16 cellular contexts compared by ENCODE assay signal in the genomic region with DNA sequence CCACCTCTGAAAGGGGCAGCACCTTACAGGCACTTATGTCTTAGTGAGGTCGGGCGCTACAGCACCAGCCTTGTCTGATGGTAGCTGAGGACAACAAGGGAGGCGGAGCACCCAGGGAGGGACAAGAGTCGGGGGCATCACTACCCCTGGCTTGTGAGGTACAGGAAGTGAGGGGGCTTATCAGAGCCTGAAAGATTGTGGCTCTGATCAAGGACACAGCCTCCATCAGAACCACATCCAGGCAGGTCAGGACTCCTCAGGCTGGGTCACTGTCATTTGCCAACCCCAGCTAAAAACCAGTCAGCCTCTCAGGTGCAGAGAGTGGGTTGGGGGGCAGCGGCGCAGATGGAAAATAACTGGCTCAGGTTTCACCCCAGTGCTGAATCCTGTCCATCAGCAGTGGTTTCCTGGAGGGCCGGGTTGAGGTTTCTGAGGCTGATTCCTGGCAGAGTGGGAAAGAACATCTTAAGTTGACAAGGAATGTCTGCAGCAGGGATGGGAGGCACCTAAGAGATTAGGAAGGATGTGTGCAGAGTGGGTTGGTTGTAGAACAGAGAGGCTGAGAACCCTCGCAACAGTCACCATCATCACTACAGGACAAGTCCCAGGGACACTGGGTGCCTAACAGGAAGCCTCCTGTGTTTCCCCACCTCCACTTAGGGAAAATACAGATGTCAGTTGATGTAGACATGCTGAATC. TPM values are rescaled to one million over a fixed set of nuclear protein-coding genes. Genes with fewer than 3 reads are reported as not detected.
DNase-seq lines count a peak whose midpoint lies in the region; ATAC-seq, FAIRE-seq and TF ChIP-seq lines count a peak whose summit lies in the region.
"Had no signal": no experiment of that assay in that cellular context is flagged by ENCODE, and none has a peak within 500 bp of the region (broad histone marks: within the 10 kb centered on the region; RNA-seq: fewer than 3 reads in every experiment).

No MANE protein-coding gene starts in this region.

- H3K9me3 Mint-ChIP-seq in CD4-positive, alpha-beta T cell: no peaks in the 10 kb centered on the region
- H3K9me3 Mint-ChIP-seq in activated CD8-positive, alpha-beta T cell treated with anti-CD3 and anti-CD28 coated beads for 36 hours: no peaks in the 10 kb centered on the region

- CTCF ChIA-PET in CD4-positive, alpha-beta T cell (lab: Charles Lee): interaction anchor here (1.3 to 2.1 kb wide), 5 partner anchors 21 to 72 kb away, joined by 4 to 6 read pairs (median 5); a partner anchor contains a TSS
- CTCF ChIA-PET in activated CD8-positive, alpha-beta T cell treated with anti-CD3 and anti-CD28 coated beads for 36 hours (lab: Charles Lee): interaction anchor here (0.6 to 0.7 kb wide), 3 partner anchors 62 to 417 kb away, joined by 3 read pairs; no protein-coding TSS in a partner anchor

- peak overlapping the region; percentile 96 for H3K4me3 Mint-ChIP-seq in CD4-positive, alpha-beta T cell
- H3K4me3 Mint-ChIP-seq in activated CD8-positive, alpha-beta T cell treated with anti-CD3 and anti-CD28 coated beads for 36 hours: peak overlapping the region; percentile 72

- intact Hi-C loops in CD4-positive, alpha-beta T cell (cut with DNase I, micrococcal nuclease): loop anchor here (5.0 to 10.0 kb wide), 4 partner anchors 41 to 1711 kb away; a partner anchor contains a TSS
- intact Hi-C loops in activated CD8-positive, alpha-beta T cell treated with anti-CD3 and anti-CD28 coated beads for 36 hours (cut with micrococcal nuclease): no loop called here

- no peaks in the 10 kb centered on the region for H3K27me3 Mint-ChIP-seq in CD4-positive, alpha-beta T cell
- peaks cover 3% of the 10 kb centered on the region for H3K27me3 Mint-ChIP-seq in activated CD8-positive, alpha-beta T cell treated with anti-CD3 and anti-CD28 coated beads for 36 hours

- DNase-seq in CD4-positive, alpha-beta T cell: no peak
- DNase-seq in HT1080 (ENCODE audit: low read depth) (peak; percentile 60), iris pigment epithelial cell (ENCODE audit: low read depth) (peak; percentile 25), C1 segment of cervical spinal cord (lab: John Stamatoyannopoulos, UW) (no peak), frontal cortex (ENCODE audit: low spot score in 2 of 2) (no peak)
- peak; percentile 27 for DNase-seq in activated CD8-positive, alpha-beta T cell treated with anti-CD3 and anti-CD28 coated beads for 36 hours
- DNase-seq: anterior cingulate cortex, esophagus squamous epithelium, SW 1271, upper lobe of right lung had no signal

- no peak for TF ChIP-seq CTCF in CD4-positive, alpha-beta T cell (IDR thresholded peaks at IDR 0.05)
- TF ChIP-seq CTCF in activated CD8-positive, alpha-beta T cell treated with anti-CD3 and anti-CD28 coated beads for 36 hours (IDR thresholded peaks at IDR 0.05): no peak

- ATAC-seq in CD4-positive, alpha-beta T cell (ENCODE audit: poor library complexity): no peak
- no peak for ATAC-seq in activated CD8-positive, alpha-beta T cell treated with anti-CD3 and anti-CD28 coated beads for 36 hours
- no peak for ATAC-seq in GM19452 (IDR thresholded peaks at IDR 0.05; ENCODE audit: unreplicated experiment)
- ATAC-seq: left colon, upper lobe of right lung had no signal

- POLR2A ChIA-PET in CD4-positive, alpha-beta T cell (lab: Charles Lee): interaction anchor here (0.9 to 4.0 kb wide), 10 partner anchors 11 to 129 kb away, joined by 3 to 31 read pairs (median 13); a partner anchor contains a TSS
- POLR2A ChIA-PET in activated CD8-positive, alpha-beta T cell treated with anti-CD3 and anti-CD28 coated beads for 36 hours (lab: Charles Lee): interaction anchor here (0.8 to 1.2 kb wide), 2 partner anchors 14 to 17 kb away, joined by 3 to 4 read pairs; no protein-coding TSS in a partner anchor

- peak overlapping the region; percentile 94 for H3K27ac Mint-ChIP-seq in CD4-positive, alpha-beta T cell
- H3K27ac Mint-ChIP-seq in activated CD8-positive, alpha-beta T cell treated with anti-CD3 and anti-CD28 coated beads for 36 hours: peak overlapping the region; percentile 87
- H3K27ac Mint-ChIP-seq: progenitor cell of endocrine pancreas had no signal

- no peak for FAIRE-seq in frontal cortex (lab: Jason Lieb, UNC)
- FAIRE-seq: RCC 7860 had no signal

- H3K36me3 Mint-ChIP-seq in CD4-positive, alpha-beta T cell (ENCODE audit: low read depth): peaks cover 37% of the 10 kb centered on the region
- H3K36me3 Mint-ChIP-seq in activated CD8-positive, alpha-beta T cell treated with anti-CD3 and anti-CD28 coated beads for 36 hours (ENCODE audit: low read depth): peaks cover 21% of the 10 kb centered on the region

- no peaks in the 10 kb centered on the region for H3K9me3 ChIP-seq in CD4-positive, alpha-beta T cell (ENCODE audit: control insufficient read depth, low read length)
- H3K9me3 ChIP-seq: esophagus squamous epithelium, upper lobe of right lung had no signal

- H3K27ac ChIP-seq in CD4-positive, alpha-beta T cell (ENCODE audit: low read depth, low read length): peak overlapping the region; percentile 90
- H3K27ac ChIP-seq: C4-2B, coronary artery, esophagus squamous epithelium, upper lobe of right lung had no signal

- H3K27me3 ChIP-seq in CD4-positive, alpha-beta T cell (ENCODE audit: control insufficient read depth, insufficient read depth, low read length): no peaks in the 10 kb centered on the region

- H3K4me1 Mint-ChIP-seq in CD4-positive, alpha-beta T cell (ENCODE audit: low read depth): peaks cover 81% of the 10 kb centered on the region
- H3K4me1 Mint-ChIP-seq in activated CD8-positive, alpha-beta T cell treated with anti-CD3 and anti-CD28 coated beads for 36 hours (ENCODE audit: low read depth): peaks cover 52% of the 10 kb centered on the region

RNA-seq across cellular contexts. Expression of a gene that starts 45.3 kb away (rescaled TPM):
- 10 to 100 TPM; 27.0 to 27.2 TPM for total RNA-seq in CD4-positive, alpha-beta T cell
- 0.03 TPM in 2 replicates for total RNA-seq in HT1080 (2014; rRNA removed; shearing (Covaris generic))
- 0.35 and 0.41 TPM in 2 replicates for polyA plus RNA-seq in HT1080 (2015; cell fraction: cytosol; rRNA removed)
- 0.24 and 0.40 TPM in 2 replicates for polyA plus RNA-seq in HT1080 (2015; cell fraction: nucleus; rRNA removed)
- total RNA-seq in activated CD8-positive, alpha-beta T cell treated with anti-CD3 and anti-CD28 coated beads for 36 hours: 1 to 10 TPM; 7.4 to 7.9 TPM
- 0.41 TPM for total RNA-seq in frontal cortex

Comparison
In these comparisons a context has a peak if more than half of its experiments do, and no peak if none do; other contexts are left out.
1. DNase-seq: peak in HT1080 (single experiment), activated CD8-positive, alpha-beta T cell treated with anti-CD3 and anti-CD28 coated beads for 36 hours (single experiment) and iris pigment epithelial cell (single experiment); none in CD4-positive, alpha-beta T cell (0 of 10), C1 segment of cervical spinal cord (0 of 14) and frontal cortex (0 of 2).